ENCODE assay signal across 1 cellular context in the genomic region with DNA sequence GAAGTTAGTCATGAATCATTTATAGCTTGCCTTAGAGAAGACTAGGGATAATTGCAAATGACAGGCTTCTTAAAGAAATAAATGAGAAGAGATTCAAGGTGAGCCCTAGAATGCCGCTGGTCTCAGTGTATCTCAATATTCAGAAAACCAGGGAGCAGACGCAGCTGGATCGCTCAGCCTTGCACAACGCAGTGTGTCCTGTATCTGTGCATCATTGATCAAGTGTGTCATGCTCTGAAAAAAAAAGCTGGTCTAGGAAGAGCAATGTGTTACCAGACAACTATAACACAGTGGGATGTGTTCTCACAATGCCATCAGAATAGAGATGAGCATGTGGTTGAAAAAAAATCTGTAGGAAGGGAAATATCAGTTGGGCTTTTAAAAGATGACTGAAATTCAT.
TF ChIP-seq lines count a peak whose summit lies in the region.

No MANE protein-coding gene starts in this region.

TF ChIP-seq in WTC11, 78 proteins besides CTCF, POLR2A, EP300 and RAD21 (continued from another document):
- no peak for TF ChIP-seq KAT7 (CRISPR knock-in tag; IDR thresholded peaks at IDR 0.05; ENCODE audit: borderline replicate concordance)
- TF ChIP-seq, protein P1, sequence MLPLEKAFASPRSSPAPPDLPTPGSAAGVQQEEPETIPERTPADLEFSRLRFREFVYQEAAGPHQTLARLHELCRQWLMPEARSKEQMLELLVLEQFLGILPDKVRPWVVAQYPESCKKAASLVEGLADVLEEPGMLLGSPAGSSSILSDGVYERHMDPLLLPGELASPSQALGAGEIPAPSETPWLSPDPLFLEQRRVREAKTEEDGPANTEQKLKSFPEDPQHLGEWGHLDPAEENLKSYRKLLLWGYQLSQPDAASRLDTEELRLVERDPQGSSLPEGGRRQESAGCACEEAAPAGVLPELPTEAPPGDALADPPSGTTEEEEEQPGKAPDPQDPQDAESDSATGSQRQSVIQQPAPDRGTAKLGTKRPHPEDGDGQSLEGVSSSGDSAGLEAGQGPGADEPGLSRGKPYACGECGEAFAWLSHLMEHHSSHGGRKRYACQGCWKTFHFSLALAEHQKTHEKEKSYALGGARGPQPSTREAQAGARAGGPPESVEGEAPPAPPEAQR (CRISPR knock-in tag; IDR thresholded peaks at IDR 0.05), result no peak
